ENCODE assay signal across 1 cellular context in genomic region chr3:172305552-172305951, GRCh38.
TF ChIP-seq lines count a peak whose summit lies in the region.

No MANE protein-coding gene starts in this region.

TF ChIP-seq in HepG2, 621 proteins besides CTCF, POLR2A, EP300 and RAD21 (continued from another document):
- no peak for TF ChIP-seq CSRNP2 (CRISPR knock-in tag; conservative IDR thresholded peaks at IDR 0.05; ENCODE audit: low read depth)
- TF ChIP-seq RFX5 (IDR thresholded peaks at IDR 0.05; ENCODE audit: low read depth, low read length): no peak
- no peak for TF ChIP-seq ZNF749 (CRISPR knock-in tag; IDR thresholded peaks at IDR 0.05; ENCODE audit: borderline replicate concordance)
- no peak for TF ChIP-seq ZNF17 (CRISPR knock-in tag; IDR thresholded peaks at IDR 0.05)
- TF ChIP-seq NR2C2 (CRISPR knock-in tag; IDR thresholded peaks at IDR 0.05; ENCODE audit: borderline replicate concordance): no peak
- TF ChIP-seq JUNB (CRISPR knock-in tag; IDR thresholded peaks at IDR 0.05; ENCODE audit: borderline replicate concordance): no peak
- peak; percentile 86 for TF ChIP-seq FOSL2 (CRISPR knock-in tag; IDR thresholded peaks at IDR 0.05)
- TF ChIP-seq HOXA5 (CRISPR knock-in tag; IDR thresholded peaks at IDR 0.05): no peak
- TF ChIP-seq MXD4 (CRISPR knock-in tag; IDR thresholded peaks at IDR 0.05): 0 out of 2 replicates have a peak, but pooled peaks have one; percentile 39
- peak; percentile 41; the same call in 1 of the 2 replicates for TF ChIP-seq SP5 (CRISPR knock-in tag; IDR thresholded peaks at IDR 0.05; ENCODE audit: borderline replicate concordance, low read depth)
- TF ChIP-seq ZNF574 (CRISPR knock-in tag; IDR thresholded peaks at IDR 0.05): no peak
- peak; percentile 56; the same call in 1 of the 3 replicates for TF ChIP-seq MXI1 (IDR thresholded peaks at IDR 0.05; ENCODE audit: borderline replicate concordance, low read depth, low read length)
